Comparison of ENCODE assay signal across 8 cellular contexts in genomic region chr15:48645558-48646330, GRCh38. TPM values are rescaled to one million over a fixed set of nuclear protein-coding genes. Genes with fewer than 3 reads are reported as not detected.
DNase-seq lines count a peak whose midpoint lies in the region; ATAC-seq lines count a peak whose summit lies in the region.

Gene FBN1, minus strand, starts transcription at chr15:48645709. Its CDS starts 940 bp downstream, at chr15:48644769.

- ATAC-seq in GM18499 (IDR thresholded peaks at IDR 0.05; ENCODE audit: insufficient read depth, unreplicated experiment), result peak; percentile 37
- peak; percentile 67 for ATAC-seq in HG02759 (IDR thresholded peaks at IDR 0.05; ENCODE audit: unreplicated experiment)
- no peak for ATAC-seq in central memory CD8-positive, alpha-beta T cell (replicated peaks; ENCODE audit: extremely low read depth, poor library complexity, severe bottlenecking)

- DNase-seq in AG08395 (ENCODE audit: low spot score) (peak; percentile 96), NCI-H460 (ENCODE audit: extremely low read depth, low read depth) (peak; percentile 4), inferior parietal cortex (ENCODE audit: extremely low spot score) (peak; percentile 67), skeletal muscle cell (ENCODE audit: low read depth) (peak; percentile 80), NCI-H2107 treated with DMSO at 0.1 percent for 48 hours (lab: John Stamatoyannopoulos, UW; ENCODE audit: unreplicated experiment) (no peak)
- DNase-seq in central memory CD8-positive, alpha-beta T cell (ENCODE audit: low spot score in 2 of 2), result no peak

- H3K36me3 Mint-ChIP-seq in central memory CD8-positive, alpha-beta T cell (ENCODE audit: insufficient read depth), result no peaks in the 10 kb centered on the region

- peaks cover 52% of the 10 kb centered on the region for H3K27me3 Mint-ChIP-seq in central memory CD8-positive, alpha-beta T cell

- H3K4me3 ChIP-seq in skeletal muscle cell (ENCODE audit: low read depth, low read length), result peak within 1 kb of the TSS; percentile 70

- H3K4me3 Mint-ChIP-seq in central memory CD8-positive, alpha-beta T cell, result peak within 1 kb of the TSS; percentile 37

- no peaks in the 10 kb centered on the region for H3K4me1 Mint-ChIP-seq in central memory CD8-positive, alpha-beta T cell

- H3K27ac Mint-ChIP-seq in central memory CD8-positive, alpha-beta T cell (ENCODE audit: low read depth), result no peak within 1 kb of the TSS

- H3K9me3 Mint-ChIP-seq in central memory CD8-positive, alpha-beta T cell, result no peaks in the 10 kb centered on the region

RNA-seq across cellular contexts. Expression of gene FBN1, which starts in this region (rescaled TPM):
- 9.3 and 9.9 TPM in 2 replicates for total RNA-seq in NCI-H460 (2014; rRNA removed; shearing (Covaris generic))
- polyA plus RNA-seq in NCI-H460 (2014; cell fraction: nucleus; rRNA removed), result 9.4 and 12.1 TPM in 2 replicates

Comparison
In these comparisons a context has a peak if more than half of its experiments do, and no peak if none do; other contexts are left out.
1. DNase-seq: peak in AG08395 (single experiment), NCI-H460 (single experiment), inferior parietal cortex (single experiment) and skeletal muscle cell (single experiment); none in central memory CD8-positive, alpha-beta T cell (0 of 2) and NCI-H2107 treated with DMSO at 0.1 percent for 48 hours (single experiment).